Comparison of ENCODE assay signal across 16 cellular contexts in the genomic region with DNA sequence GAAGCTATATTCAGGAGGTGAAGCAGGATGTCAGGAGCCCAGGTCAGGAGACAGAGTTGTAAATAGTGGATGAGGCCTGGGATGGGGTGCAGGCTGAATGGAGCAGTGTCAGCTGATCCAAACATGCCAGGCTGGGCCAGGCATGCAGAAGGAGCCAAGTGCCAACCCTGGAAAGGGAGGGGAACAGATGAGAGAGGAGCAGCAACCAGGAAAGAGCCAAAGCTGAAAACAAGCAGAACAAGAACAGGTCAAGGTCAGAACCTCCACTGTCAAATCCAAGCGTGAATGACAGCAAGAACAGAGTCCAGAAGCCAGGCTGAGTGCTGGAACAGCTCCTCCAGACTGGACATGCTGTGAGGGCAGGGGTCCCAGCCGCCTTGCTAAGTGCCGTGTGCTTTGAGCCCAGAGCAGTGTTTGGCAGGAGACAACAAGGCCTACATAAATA. TPM values are rescaled to one million over a fixed set of nuclear protein-coding genes. Genes with fewer than 3 reads are reported as not detected.
DNase-seq lines count a peak whose midpoint lies in the region; ATAC-seq and TF ChIP-seq lines count a peak whose summit lies in the region.
"Had no signal": no experiment of that assay in that cellular context is flagged by ENCODE, and none has a peak within 500 bp of the region (broad histone marks: within the 10 kb centered on the region; RNA-seq: fewer than 3 reads in every experiment).

No MANE protein-coding gene starts in this region.

- H3K36me3 Mint-ChIP-seq in activated T-helper 1 cell treated with anti-CD3 and anti-CD28 coated beads, Interleukin-12 subunit alpha, Interleukin-12 subunit beta, Interleukin-2, Interleukin-4 antibody, amounts not matched to agents 30 ng/mL and 10 ng/mL and 1 ng/mL, durations not matched to agents 14 hours and 24 hours and 36 hours (ENCODE audit: low read depth), result peaks cover 6% of the 10 kb centered on the region
- H3K36me3 Mint-ChIP-seq in T-helper 2 cell treated with Interferon-gamma antibody and Interleukin-4, amounts not matched to agents 5 μg/mL and 100 μg/mL, for 36 hours (ENCODE audit: low read depth), result no peaks in the 10 kb centered on the region

- no peak for TF ChIP-seq CTCF in mucosa of descending colon (IDR thresholded peaks at IDR 0.05)

- ATAC-seq in Right ventricle myocardium superior (ENCODE audit: poor library complexity), result peak; percentile 97
- ATAC-seq in mucosa of descending colon, result peak; percentile 25
- no peak for ATAC-seq in GM18909 (IDR thresholded peaks at IDR 0.05; ENCODE audit: poor library complexity, unreplicated experiment)
- no peak for ATAC-seq in HG02763 (IDR thresholded peaks at IDR 0.05; ENCODE audit: unreplicated experiment)
- ATAC-seq: lower lobe of right lung; stimulated activated naive CD8-positive, alpha-beta T cell treated with anti-CD3 and anti-CD28 coated beads, Interleukin-15, amount 100 ng/mL, for 72 hours; WTC11 had no signal

- no peaks in the 10 kb centered on the region for H3K4me1 ChIP-seq in mucosa of descending colon (ENCODE audit: low read depth)
- H3K4me1 ChIP-seq in stomach smooth muscle (ENCODE audit: control insufficient read depth, insufficient read depth, low read length), result peaks cover 15% of the 10 kb centered on the region
- H3K4me1 ChIP-seq: lower lobe of right lung had no signal

- H3K4me3 Mint-ChIP-seq in activated T-helper 1 cell treated with anti-CD3 and anti-CD28 coated beads, Interleukin-12 subunit alpha, Interleukin-12 subunit beta, Interleukin-2, Interleukin-4 antibody, amounts not matched to agents 30 ng/mL and 10 ng/mL and 1 ng/mL, durations not matched to agents 14 hours and 24 hours and 36 hours, result no peak overlapping the region
- no peak overlapping the region for H3K4me3 Mint-ChIP-seq in T-helper 2 cell treated with Interferon-gamma antibody and Interleukin-4, amounts not matched to agents 5 μg/mL and 100 μg/mL, for 36 hours
- H3K4me3 Mint-ChIP-seq: stimulated activated naive CD8-positive, alpha-beta T cell treated with anti-CD3 and anti-CD28 coated beads, Interleukin-15, amount 100 ng/mL, for 72 hours; WTC11 had no signal

- H3K9me3 Mint-ChIP-seq in activated T-helper 1 cell treated with anti-CD3 and anti-CD28 coated beads, Interleukin-12 subunit alpha, Interleukin-12 subunit beta, Interleukin-2, Interleukin-4 antibody, amounts not matched to agents 30 ng/mL and 10 ng/mL and 1 ng/mL, durations not matched to agents 14 hours and 24 hours and 36 hours, result peaks cover 21% of the 10 kb centered on the region
- H3K9me3 Mint-ChIP-seq in T-helper 2 cell treated with Interferon-gamma antibody and Interleukin-4, amounts not matched to agents 5 μg/mL and 100 μg/mL, for 36 hours, result peaks cover 16% of the 10 kb centered on the region

- H3K4me3 ChIP-seq in mucosa of descending colon, result no peak overlapping the region
- H3K4me3 ChIP-seq in stomach smooth muscle (ENCODE audit: low read length in 2 of 2), result peak overlapping the region in 1 of 2 donors; percentile 15
- H3K4me3 ChIP-seq: lower lobe of right lung had no signal

- H3K27me3 Mint-ChIP-seq in activated T-helper 1 cell treated with anti-CD3 and anti-CD28 coated beads, Interleukin-12 subunit alpha, Interleukin-12 subunit beta, Interleukin-2, Interleukin-4 antibody, amounts not matched to agents 30 ng/mL and 10 ng/mL and 1 ng/mL, durations not matched to agents 14 hours and 24 hours and 36 hours (ENCODE audit: insufficient read depth), result no peaks in the 10 kb centered on the region
- H3K27me3 Mint-ChIP-seq in T-helper 2 cell treated with Interferon-gamma antibody and Interleukin-4, amounts not matched to agents 5 μg/mL and 100 μg/mL, for 36 hours (ENCODE audit: low read depth), result no peaks in the 10 kb centered on the region
- H3K27me3 Mint-ChIP-seq: stimulated activated naive CD8-positive, alpha-beta T cell treated with anti-CD3 and anti-CD28 coated beads, Interleukin-15, amount 100 ng/mL, for 72 hours had no signal

- peak overlapping the region; percentile 64 for H3K27ac ChIP-seq in stomach smooth muscle (ENCODE audit: low read length)
- H3K27ac ChIP-seq: lower lobe of right lung had no signal

- peak overlapping the region in 1 of 2 donors; percentile 29 for H3K9ac ChIP-seq in stomach smooth muscle (ENCODE audit: low read length in 2 of 2)

- intact Hi-C loops in activated T-helper 1 cell treated with anti-CD3 and anti-CD28 coated beads, Interleukin-12 subunit alpha, Interleukin-12 subunit beta, Interleukin-2, Interleukin-4 antibody, amounts not matched to agents 30 ng/mL and 10 ng/mL and 1 ng/mL, durations not matched to agents 14 hours and 24 hours and 36 hours (cut with micrococcal nuclease), result no loop called here
- intact Hi-C loops in Right ventricle myocardium superior (cut with DNase I), result no loop called here
- intact Hi-C loops in mucosa of descending colon (cut with DNase I, micrococcal nuclease), result no loop called here

- H3K27me3 ChIP-seq in stomach smooth muscle (ENCODE audit: control insufficient read depth in 1 of 2, insufficient read depth in 2 of 2, low read length in 2 of 2), result no peaks in the 10 kb centered on the region

- H3K36me3 ChIP-seq in mucosa of descending colon (ENCODE audit: low read depth) (no peaks in the 10 kb centered on the region), stomach smooth muscle (ENCODE audit: control insufficient read depth in 2 of 2, insufficient read depth in 2 of 2, low read length in 2 of 2) (no peaks in the 10 kb centered on the region)
- H3K36me3 ChIP-seq: lower lobe of right lung had no signal

- H3K4me1 Mint-ChIP-seq in activated T-helper 1 cell treated with anti-CD3 and anti-CD28 coated beads, Interleukin-12 subunit alpha, Interleukin-12 subunit beta, Interleukin-2, Interleukin-4 antibody, amounts not matched to agents 30 ng/mL and 10 ng/mL and 1 ng/mL, durations not matched to agents 14 hours and 24 hours and 36 hours (ENCODE audit: low read depth), result no peaks in the 10 kb centered on the region
- peaks cover 4% of the 10 kb centered on the region for H3K4me1 Mint-ChIP-seq in T-helper 2 cell treated with Interferon-gamma antibody and Interleukin-4, amounts not matched to agents 5 μg/mL and 100 μg/mL, for 36 hours (ENCODE audit: low read depth)
- H3K4me1 Mint-ChIP-seq: stimulated activated naive CD8-positive, alpha-beta T cell treated with anti-CD3 and anti-CD28 coated beads, Interleukin-15, amount 100 ng/mL, for 72 hours had no signal

- peak overlapping the region; percentile 41 for H3K27ac Mint-ChIP-seq in activated T-helper 1 cell treated with anti-CD3 and anti-CD28 coated beads, Interleukin-12 subunit alpha, Interleukin-12 subunit beta, Interleukin-2, Interleukin-4 antibody, amounts not matched to agents 30 ng/mL and 10 ng/mL and 1 ng/mL, durations not matched to agents 14 hours and 24 hours and 36 hours
- H3K27ac Mint-ChIP-seq in T-helper 2 cell treated with Interferon-gamma antibody and Interleukin-4, amounts not matched to agents 5 μg/mL and 100 μg/mL, for 36 hours, result no peak overlapping the region
- H3K27ac Mint-ChIP-seq: stimulated activated naive CD8-positive, alpha-beta T cell treated with anti-CD3 and anti-CD28 coated beads, Interleukin-15, amount 100 ng/mL, for 72 hours; WTC11 had no signal

- no peaks in the 10 kb centered on the region for H3K9me3 ChIP-seq in mucosa of descending colon
- no peaks in the 10 kb centered on the region for H3K9me3 ChIP-seq in stomach smooth muscle (ENCODE audit: control insufficient read depth in 2 of 2, low read length in 2 of 2)
- H3K9me3 ChIP-seq: lower lobe of right lung had no signal

- DNase-seq in activated T-helper 1 cell treated with anti-CD3 and anti-CD28 coated beads, Interleukin-12 subunit alpha, Interleukin-12 subunit beta, Interleukin-2, Interleukin-4 antibody, amounts not matched to agents 30 ng/mL and 10 ng/mL and 1 ng/mL, durations not matched to agents 14 hours and 24 hours and 36 hours (ENCODE audit: low spot score), result no peak
- peak; percentile 67 for DNase-seq in Right ventricle myocardium superior
- DNase-seq in mucosa of descending colon, result no peak
- DNase-seq in EL, result no peak
- DNase-seq in T-helper 2 cell treated with Interferon-gamma antibody and Interleukin-4, amounts not matched to agents 5 μg/mL and 100 μg/mL, for 36 hours (ENCODE audit: low spot score), result no peak
- DNase-seq: activated effector memory CD4-positive, alpha-beta T cell treated with Interleukin-2 at 50 U/mL for 16 hours; effector CD8-positive, alpha-beta T cell; lower lobe of right lung; NCI-H1436; NCI-H2227 treated with DMSO at 0.1 percent for 48 hours; stimulated activated naive CD8-positive, alpha-beta T cell treated with anti-CD3 and anti-CD28 coated beads, Interleukin-15, amount 100 ng/mL, for 72 hours; T-helper 1 cell had no signal

RNA-seq across cellular contexts. Expression of gene PPP1CB, which starts 49.2 kb away (rescaled TPM):
- 262 and 268 TPM in 2 replicates for total RNA-seq in activated T-helper 1 cell treated with anti-CD3 and anti-CD28 coated beads, Interleukin-12 subunit alpha, Interleukin-12 subunit beta, Interleukin-2, Interleukin-4 antibody, amounts not matched to agents 30 ng/mL and 10 ng/mL and 1 ng/mL, durations not matched to agents 14 hours and 24 hours and 36 hours
- total RNA-seq in Right ventricle myocardium superior, result 429 TPM
- total RNA-seq in mucosa of descending colon, result 100 to 1,000 TPM; 302 to 439 (median 308) TPM

Comparison
In these comparisons a context has a peak if more than half of its experiments do, and no peak if none do; other contexts are left out.
1. ATAC-seq: peak in Right ventricle myocardium superior (single experiment) and mucosa of descending colon (single experiment); none in GM18909 (single experiment) and HG02763 (single experiment).